26 cellular contexts compared by ENCODE assay signal in the genomic region with DNA sequence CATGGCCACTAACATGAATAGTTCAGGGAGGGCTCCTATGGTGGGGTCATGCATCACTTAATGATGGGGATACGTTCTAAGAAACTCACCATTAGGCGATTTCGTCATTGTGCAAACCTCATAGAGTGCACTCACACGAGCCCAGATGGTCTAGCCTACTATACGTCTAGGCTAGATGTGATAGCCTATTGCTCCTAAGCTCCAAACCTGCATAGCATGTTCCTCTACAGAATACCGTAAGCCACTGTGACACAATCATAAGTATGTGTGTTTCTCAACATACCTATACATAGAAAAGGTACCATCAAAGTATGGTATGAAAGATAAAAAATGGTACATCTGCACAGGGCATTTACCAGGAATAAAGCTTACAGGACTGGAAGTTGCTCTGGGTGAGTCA.
"Had no signal": no experiment of that assay in that cellular context is flagged by ENCODE, and none has a peak within 500 bp of the region (broad histone marks: within the 10 kb centered on the region; RNA-seq: fewer than 3 reads in every experiment).

No MANE protein-coding gene starts in this region.

- FAIRE-seq: small intestine, urothelium cell line had no signal

- H3K9me3 ChIP-seq: ovary, psoas muscle, right lobe of liver, sigmoid colon, stomach, thoracic aorta, thyroid gland, tibial nerve, upper lobe of right lung, vagina had no signal

- H3K4me1 ChIP-seq: neural progenitor cell, psoas muscle, right lobe of liver had no signal

- H3K36me3 ChIP-seq: neural progenitor cell, ovary, right lobe of liver, sigmoid colon, stomach, thoracic aorta, thyroid gland, tibial nerve, upper lobe of right lung, vagina had no signal

- DNase-seq: naive thymus-derived CD4-positive, alpha-beta T cell; natural killer cell; occipital lobe; ovary; posterior cingulate gyrus; psoas muscle; right cardiac atrium; right lobe of liver; sigmoid colon; small intestine; stimulated activated CD4-positive, alpha-beta T cell treated with anti-CD3 and anti-CD28 coated beads, Interleukin-15, amount 100 ng/mL, for 24 hours; stimulated activated CD4-positive, alpha-beta T cell treated with anti-CD3 and anti-CD28 coated beads, Interleukin-2, amount 100 ng/mL, for 24 hours; stimulated activated CD4-positive, alpha-beta T cell treated with anti-CD3 and anti-CD28 coated beads, Interleukin-2, amount 100 ng/mL, for 48 hours; stimulated activated CD4-positive, alpha-beta T cell treated with anti-CD3 and anti-CD28 coated beads, Interleukin-4, amount 100 ng/mL, for 24 hours; stimulated activated naive B cell treated with anti-CD40 and anti-IgM and Interleukin-4, amounts not matched to agents 10 μg/mL and 1 μg/mL and 100 μg/mL, for 72 hours; stimulated activated naive CD4-positive, alpha-beta T cell treated with Interleukin-2 at 50 U/mL for 16 hours; stomach; thyroid gland; upper lobe of right lung had no signal

- H3K27ac ChIP-seq: neural progenitor cell, ovary, parathyroid adenoma, psoas muscle, right lobe of liver, sigmoid colon, stomach, thoracic aorta, thyroid gland, tibial nerve, upper lobe of right lung, vagina had no signal

- H3K27me3 ChIP-seq: ovary, sigmoid colon, thyroid gland, tibial nerve, vagina had no signal

- ATAC-seq: naive thymus-derived CD4-positive, alpha-beta T cell; natural killer cell; psoas muscle; right cardiac atrium; right lobe of liver; stimulated activated effector memory CD8-positive, alpha-beta T cell treated with anti-CD3 and anti-CD28 coated beads, Interleukin-12 subunit alpha, Interleukin-12 subunit beta, amount 100 ng/mL, for 72 hours; stimulated activated naive B cell treated with anti-CD40 and anti-IgM and Interleukin-4, amounts not matched to agents 10 μg/mL and 1 μg/mL and 100 μg/mL, for 72 hours; upper lobe of right lung had no signal

- H3K4me3 ChIP-seq: neural progenitor cell, ovary, psoas muscle, right lobe of liver, sigmoid colon, stomach, thoracic aorta, thyroid gland, tibial nerve, upper lobe of right lung, vagina had no signal
